ENCODE assay signal across 8 cellular contexts in the genomic region with DNA sequence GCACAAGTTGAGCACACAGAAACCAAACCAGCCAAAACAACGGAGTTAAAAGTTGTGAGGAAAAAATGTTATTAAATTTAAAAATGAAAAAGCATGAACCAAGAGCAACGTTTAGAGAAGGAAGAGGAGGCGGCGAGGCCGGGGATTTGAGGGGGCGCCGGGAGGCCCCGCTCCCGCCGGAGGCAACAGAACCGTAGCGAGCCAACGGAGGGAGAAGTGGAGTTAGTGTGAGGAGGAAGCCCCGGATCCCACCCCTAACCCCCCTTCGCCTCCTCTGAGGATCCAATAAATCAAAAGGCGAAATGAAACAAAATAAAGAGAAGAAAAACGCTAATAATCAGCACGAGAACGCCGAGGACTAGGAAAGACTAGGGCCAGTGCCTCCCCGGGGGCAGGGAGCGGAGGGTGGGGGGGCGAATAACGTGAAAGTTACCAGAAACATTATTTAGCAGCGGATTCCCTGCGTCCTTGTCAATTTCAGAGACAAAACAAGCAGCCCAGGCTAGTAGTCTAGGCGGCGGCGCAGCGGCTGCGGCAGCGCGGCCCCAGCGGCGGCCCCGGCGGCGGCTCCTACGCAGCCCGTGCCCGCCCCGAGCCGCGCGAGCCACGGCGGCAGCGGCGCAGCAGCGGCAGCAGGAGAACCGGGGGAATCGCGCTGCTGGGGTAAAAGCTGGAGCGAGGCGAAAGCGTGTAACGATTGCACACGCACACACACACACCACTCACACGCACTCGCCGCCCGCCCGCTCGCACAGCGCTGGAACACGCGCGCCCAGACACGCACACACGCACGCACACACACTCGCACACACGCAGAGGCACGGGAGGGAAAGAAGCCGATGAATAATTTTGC. TPM values are rescaled to one million over a fixed set of nuclear protein-coding genes. Genes with fewer than 3 reads are reported as not detected.
DNase-seq lines count a peak whose midpoint lies in the region; ATAC-seq lines count a peak whose summit lies in the region.

No MANE protein-coding gene starts in this region.

- CTCF ChIA-PET in activated CD8-positive, alpha-beta memory T cell treated with anti-CD3 and anti-CD28 coated beads, Interleukin-2, amount 10 ng/mL, durations not matched to agents 7 days and 5 days (lab: Charles Lee), result no interaction called here

- no peaks in the 10 kb centered on the region for H3K9me3 Mint-ChIP-seq in activated CD8-positive, alpha-beta memory T cell treated with anti-CD3 and anti-CD28 coated beads, Interleukin-2, amount 10 ng/mL, durations not matched to agents 7 days and 5 days (ENCODE audit: low read depth)

- peak overlapping the region; percentile 48 for H3K4me3 Mint-ChIP-seq in activated CD8-positive, alpha-beta memory T cell treated with anti-CD3 and anti-CD28 coated beads, Interleukin-2, amount 10 ng/mL, durations not matched to agents 7 days and 5 days
- peak overlapping the region; percentile 95 for H3K4me3 Mint-ChIP-seq in T-helper 17 cell

- no peaks in the 10 kb centered on the region for H3K9me3 ChIP-seq in T-helper 17 cell (ENCODE audit: control insufficient read depth, low read length, poor library complexity, severe bottlenecking)

- no peak for DNase-seq in activated CD8-positive, alpha-beta memory T cell treated with anti-CD3 and anti-CD28 coated beads, Interleukin-2, amount 10 ng/mL, durations not matched to agents 7 days and 5 days
- no peak for DNase-seq in activated CD8-positive, alpha-beta memory T cell treated with anti-CD3 and anti-CD28 coated beads for 24 hours
- DNase-seq in T-helper 17 cell (no peak), myocyte (ENCODE audit: low read depth) (peak; percentile 61), T-helper 9 cell (no peak), NCI-H2029 treated with DMSO at 0.1 percent for 48 hours (lab: John Stamatoyannopoulos, UW) (no peak)

- peak overlapping the region; percentile 36 for H3K27ac Mint-ChIP-seq in activated CD8-positive, alpha-beta memory T cell treated with anti-CD3 and anti-CD28 coated beads, Interleukin-2, amount 10 ng/mL, durations not matched to agents 7 days and 5 days
- H3K27ac Mint-ChIP-seq in T-helper 17 cell, result no peak overlapping the region

- peak; percentile 58 for ATAC-seq in activated CD8-positive, alpha-beta memory T cell treated with anti-CD3 and anti-CD28 coated beads, Interleukin-2, amount 10 ng/mL, durations not matched to agents 7 days and 5 days
- peak; percentile 49 for ATAC-seq in HG03159 (IDR thresholded peaks at IDR 0.05; ENCODE audit: unreplicated experiment)
- ATAC-seq in T-helper 17 cell, result peak; percentile 67
- peak; percentile 41 for ATAC-seq in esophagus mucosa

- peaks cover 24% of the 10 kb centered on the region for H3K4me1 Mint-ChIP-seq in activated CD8-positive, alpha-beta memory T cell treated with anti-CD3 and anti-CD28 coated beads, Interleukin-2, amount 10 ng/mL, durations not matched to agents 7 days and 5 days
- peaks cover 36% of the 10 kb centered on the region for H3K4me1 Mint-ChIP-seq in T-helper 17 cell

- H3K27me3 Mint-ChIP-seq in activated CD8-positive, alpha-beta memory T cell treated with anti-CD3 and anti-CD28 coated beads, Interleukin-2, amount 10 ng/mL, durations not matched to agents 7 days and 5 days, result peaks cover 91% of the 10 kb centered on the region
- H3K27me3 Mint-ChIP-seq in T-helper 17 cell, result peaks cover 71% of the 10 kb centered on the region

- peaks cover 9% of the 10 kb centered on the region for H3K36me3 Mint-ChIP-seq in activated CD8-positive, alpha-beta memory T cell treated with anti-CD3 and anti-CD28 coated beads, Interleukin-2, amount 10 ng/mL, durations not matched to agents 7 days and 5 days
- peaks cover 11% of the 10 kb centered on the region for H3K36me3 Mint-ChIP-seq in T-helper 17 cell (ENCODE audit: low read depth)

RNA-seq across cellular contexts. Expression of gene MEIS2, which starts 1.7 kb away (rescaled TPM):
- under 1 TPM in 1 of 2 experiments, not detected in 1; 0.07 TPM for total RNA-seq in activated CD8-positive, alpha-beta memory T cell treated with anti-CD3 and anti-CD28 coated beads, Interleukin-2, amount 10 ng/mL, durations not matched to agents 7 days and 5 days
- total RNA-seq in T-helper 17 cell (not detected), esophagus mucosa (10.3 TPM), myocyte (4.0 and 7.3 TPM in 2 replicates)
- 5.8 TPM for polyA plus RNA-seq in myocyte (2012)
